ENCODE assay signal across 9 cellular contexts in genomic region chr9:87498816-87499454, GRCh38. TPM values are rescaled to one million over a fixed set of nuclear protein-coding genes. Genes with fewer than 3 reads are reported as not detected.
DNase-seq lines count a peak whose midpoint lies in the region; ATAC-seq, FAIRE-seq and TF ChIP-seq lines count a peak whose summit lies in the region.
"Had no signal": no experiment of that assay in that cellular context is flagged by ENCODE, and none has a peak within 500 bp of the region (broad histone marks: within the 10 kb centered on the region; RNA-seq: fewer than 3 reads in every experiment).

No MANE protein-coding gene starts in this region.

- in situ Hi-C loops in SK-MEL-5 (cut with HindIII; ENCODE audit: low pct_unique_long_range_greater_than_20kb, low sequenced_read_pairs), result no loop called here

- DNase-seq in GM18507 (ENCODE audit: extremely low spot score, insufficient read length, low read depth) (no peak), SK-MEL-5 (ENCODE audit: low read depth, low spot score) (peak; percentile 32), fibroblast of the aortic adventitia (ENCODE audit: low read depth) (no peak), retinal pigment epithelial cell (ENCODE audit: low read depth) (no peak), NCI-H128 (lab: John Stamatoyannopoulos, UW; ENCODE audit: unreplicated experiment) (no peak), NAMALWA (ENCODE audit: low spot score) (no peak)
- DNase-seq in stimulated activated naive CD4-positive, alpha-beta T cell treated with Interleukin-2 at 50 U/mL for 16 hours (lab: John Stamatoyannopoulos, UW), result no peak
- DNase-seq: activated gamma-delta T cell treated with Interleukin-2 at 50 U/mL for 16 hours had no signal

- ATAC-seq in HG03025 (IDR thresholded peaks at IDR 0.05; ENCODE audit: low FRiP score, unreplicated experiment), result no peak

- peak; percentile 29 for FAIRE-seq in GM18507 (lab: Jason Lieb, UNC)

- TF ChIP-seq CTCF in fibroblast of the aortic adventitia (IDR thresholded peaks at IDR 0.05; ENCODE audit: insufficient read depth, low read length), result no peak
- TF ChIP-seq CTCF in retinal pigment epithelial cell (conservative IDR thresholded peaks at IDR 0.05; ENCODE audit: low read depth, low read length), result no peak

- peak overlapping the region; percentile 74 for H3K4me3 ChIP-seq in fibroblast of the aortic adventitia (ENCODE audit: low read depth, low read length)
- peak overlapping the region; percentile 73 for H3K4me3 ChIP-seq in retinal pigment epithelial cell (ENCODE audit: low read length)

RNA-seq across cellular contexts. Expression of gene DAPK1, which starts 1.3 kb away (rescaled TPM):
- total RNA-seq in SK-MEL-5 (2014; rRNA removed; shearing (Covaris generic)), result 31.4 and 38.1 TPM in 2 replicates
- 40.8 and 54.5 TPM in 2 replicates for polyA plus RNA-seq in SK-MEL-5 (2015; cell fraction: cytosol; rRNA removed)
- polyA plus RNA-seq in SK-MEL-5 (2015; cell fraction: nucleus; rRNA removed), result 100 and 109 TPM in 2 replicates
- total RNA-seq in fibroblast of the aortic adventitia (ENCODE audit: low replicate concordance), result 30.9 and 119 TPM in 2 replicates
